In genomic region chr7:96184783-96185182, GRCh38 we compare ENCODE assay signal across 22 cellular contexts.
DNase-seq lines count a peak whose midpoint lies in the region; ATAC-seq and TF ChIP-seq lines count a peak whose summit lies in the region.
"Had no signal": no experiment of that assay in that cellular context is flagged by ENCODE, and none has a peak within 500 bp of the region (broad histone marks: within the 10 kb centered on the region; RNA-seq: fewer than 3 reads in every experiment).

No MANE protein-coding gene starts in this region.

- H3K27ac ChIP-seq in mammary epithelial cell (ENCODE audit: insufficient read depth, low read depth, low read length), result no peak overlapping the region
- no peak overlapping the region for H3K27ac ChIP-seq in foreskin keratinocyte
- H3K27ac ChIP-seq: 22Rv1, BLaER1, C4-2B, GM23248 had no signal

- in situ Hi-C loops in T47D (cut with HindIII; ENCODE audit: low pct_unique_long_range_greater_than_20kb, low sequenced_read_pairs), result no loop called here
- in situ Hi-C loops in mammary epithelial cell (cut with MboI; ENCODE audit: low sequenced_read_pairs in 2 of 2), result no loop called here

- intact Hi-C loops in mammary epithelial cell (cut with micrococcal nuclease), result no loop called here

- H3K9ac ChIP-seq in mammary epithelial cell (ENCODE audit: insufficient read depth, low read length), result no peak overlapping the region
- H3K9ac ChIP-seq: BLaER1, GM23248 had no signal

- TF ChIP-seq CTCF in mammary epithelial cell (conservative IDR thresholded peaks at IDR 0.05 in 1 of 2, IDR thresholded peaks at IDR 0.05 in 1 of 2; ENCODE audit: extremely low read depth in 1 of 2, insufficient read depth in 1 of 2, low read depth in 1 of 2, low read length in 2 of 2), result no peak
- TF ChIP-seq CTCF in epithelial cell of esophagus (IDR thresholded peaks at IDR 0.05; ENCODE audit: insufficient read depth, low read depth, low read length, missing control alignments), result no peak
- TF ChIP-seq CTCF in foreskin keratinocyte (conservative IDR thresholded peaks at IDR 0.05), result no peak
- no peak for TF ChIP-seq CTCF in type B pancreatic cell (conservative IDR thresholded peaks at IDR 0.05)

- H3K79me2 ChIP-seq in mammary epithelial cell (ENCODE audit: insufficient read depth, low read length), result no peaks in the 10 kb centered on the region

- H3K27me3 Mint-ChIP-seq in type B pancreatic cell, result no peaks in the 10 kb centered on the region
- H3K27me3 Mint-ChIP-seq: B cell; CD4-positive, CD25-positive, alpha-beta regulatory T cell had no signal

- H3K9me3 ChIP-seq in mammary epithelial cell (replicated peaks; ENCODE audit: insufficient read depth, low read length), result no peaks in the 10 kb centered on the region
- H3K9me3 ChIP-seq: BLaER1, Caco-2 had no signal

- no peak overlapping the region for H3K4me2 ChIP-seq in mammary epithelial cell (ENCODE audit: insufficient read depth, low read depth, low read length)
- H3K4me2 ChIP-seq: BLaER1 had no signal

- WGBS in mammary epithelial cell (ENCODE audit: low coverage, missing lambda C conversion rate), result 93% methylated on average over 2 of the region's 2 CpGs

- no TSS peak for BruUV-seq in mammary epithelial cell (replicated peaks; lab: Mats Ljungman, UMichigan)

- no peaks in the 10 kb centered on the region for H3K27me3 ChIP-seq in mammary epithelial cell (ENCODE audit: insufficient read depth, low read length)
- no peaks in the 10 kb centered on the region for H3K27me3 ChIP-seq in foreskin keratinocyte
- H3K27me3 ChIP-seq: BLaER1 had no signal

- H3K4me3 ChIP-seq in mammary epithelial cell (replicated peaks in 1 of 3; ENCODE audit: insufficient read depth in 1 of 3, low read depth in 2 of 3, low read length in 3 of 3) (no peak overlapping the region), epithelial cell of esophagus (ENCODE audit: low read length) (no peak overlapping the region)
- H3K4me3 ChIP-seq: BLaER1, GM23248 had no signal

- H3K9me3 Mint-ChIP-seq in type B pancreatic cell, result no peaks in the 10 kb centered on the region
- H3K9me3 Mint-ChIP-seq: CD4-positive, CD25-positive, alpha-beta regulatory T cell; CD8-positive, alpha-beta T cell; H9 had no signal

- CTCF ChIA-PET in mammary epithelial cell (lab: Charles Lee; ENCODE audit: low non-redundant PET), result no interaction called here

- peak overlapping the region; percentile 57 for H3K4me3 Mint-ChIP-seq in type B pancreatic cell
- H3K4me3 Mint-ChIP-seq: B cell; CD4-positive, CD25-positive, alpha-beta regulatory T cell; CD8-positive, alpha-beta T cell; H9 had no signal

- DNase-seq in T47D (ENCODE audit: low read depth in 1 of 2, low spot score in 1 of 2) (peak; percentile 9 to 49), mammary epithelial cell (no peak), epithelial cell of esophagus (ENCODE audit: low read depth) (peak; percentile 74), foreskin keratinocyte (no peak), type B pancreatic cell (ENCODE audit: extremely low spot score, unreplicated experiment) (no peak), NCI-H82 treated with DMSO at 0.1 percent for 48 hours (lab: John Stamatoyannopoulos, UW; ENCODE audit: unreplicated experiment) (no peak), DMS53 (lab: John Stamatoyannopoulos, UW) (no peak)
- DNase-seq: Caco-2; CD4-positive, CD25-positive, alpha-beta regulatory T cell; CD8-positive, alpha-beta T cell; DMS153; DMS79; EL; GF-D8; GM23248; H9 had no signal

- H3K36me3 Mint-ChIP-seq in type B pancreatic cell, result peaks cover 28% of the 10 kb centered on the region

- H3K4me1 Mint-ChIP-seq in type B pancreatic cell (ENCODE audit: unreplicated experiment), result peaks cover 41% of the 10 kb centered on the region
- H3K4me1 Mint-ChIP-seq: B cell had no signal

- H3K36me3 ChIP-seq in mammary epithelial cell (ENCODE audit: insufficient read depth, low read length), result peaks cover 16% of the 10 kb centered on the region

- no peak overlapping the region for H2AFZ ChIP-seq in mammary epithelial cell (ENCODE audit: low read depth, low read length)
- H2AFZ ChIP-seq: GM23248 had no signal

- H3K4me1 ChIP-seq in mammary epithelial cell (ENCODE audit: insufficient read depth, low read length), result no peaks in the 10 kb centered on the region
- no peaks in the 10 kb centered on the region for H3K4me1 ChIP-seq in foreskin keratinocyte
- H3K4me1 ChIP-seq: BLaER1 had no signal

- H3K27ac Mint-ChIP-seq in type B pancreatic cell, result no peak overlapping the region
- H3K27ac Mint-ChIP-seq: B cell; CD4-positive, CD25-positive, alpha-beta regulatory T cell; CD8-positive, alpha-beta T cell; H9 had no signal

- dilution Hi-C loops in mammary epithelial cell (cut with HindIII; ENCODE audit: low sequenced_read_pairs), result no loop called here

- ATAC-seq in foreskin keratinocyte, result peak; percentile 35
- no peak for ATAC-seq in HG03095 (IDR thresholded peaks at IDR 0.05; ENCODE audit: unreplicated experiment)
- ATAC-seq: CD8-positive, alpha-beta T cell; HCT116 had no signal

- no peaks in the 10 kb centered on the region for H4K20me1 ChIP-seq in mammary epithelial cell (ENCODE audit: insufficient read depth, low read length)
- H4K20me1 ChIP-seq: BLaER1 had no signal

Comparison
In these comparisons a context has a peak if more than half of its experiments do, and no peak if none do; other contexts are left out.
1. DNase-seq: peak in T47D (2 of 2) and epithelial cell of esophagus (single experiment); none in mammary epithelial cell (single experiment), foreskin keratinocyte (0 of 2), type B pancreatic cell (single experiment), NCI-H82 treated with DMSO at 0.1 percent for 48 hours (single experiment) and DMS53 (single experiment).